15 cellular contexts compared by ENCODE assay signal in the genomic region with DNA sequence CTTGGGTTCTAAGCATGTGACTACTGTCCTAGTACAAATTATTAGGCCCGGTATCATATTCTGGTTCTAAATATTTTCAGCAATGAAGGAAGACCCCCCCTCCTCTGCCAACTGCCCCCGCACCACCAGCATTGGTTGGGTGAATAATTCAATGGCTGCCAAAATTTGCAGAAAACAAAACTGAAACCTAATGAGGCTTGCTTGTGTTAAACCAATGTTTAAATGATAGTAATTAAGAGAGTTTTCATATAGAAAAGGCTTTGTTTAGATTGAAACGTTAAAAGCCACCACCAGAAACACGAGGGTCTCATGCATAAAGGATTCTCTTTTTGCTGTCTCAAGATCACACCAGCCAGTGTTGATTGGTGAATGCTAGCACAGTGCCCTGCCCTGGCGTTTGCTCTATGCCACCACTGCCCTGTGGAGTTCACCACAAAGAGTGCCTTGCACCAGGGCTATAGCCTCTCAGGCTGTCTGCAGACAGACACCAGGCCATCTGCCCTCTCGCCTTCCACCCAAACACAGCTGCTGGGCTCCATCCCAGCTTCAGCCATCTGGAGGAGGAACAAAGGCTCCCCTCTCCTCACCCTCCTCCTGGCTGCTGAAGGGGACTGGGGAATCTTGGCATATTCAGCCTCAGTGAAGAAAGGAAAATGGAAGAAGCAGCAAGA.
DNase-seq lines count a peak whose midpoint lies in the region; ATAC-seq lines count a peak whose summit lies in the region.
"Had no signal": no experiment of that assay in that cellular context is flagged by ENCODE, and none has a peak within 500 bp of the region (broad histone marks: within the 10 kb centered on the region; RNA-seq: fewer than 3 reads in every experiment).

No MANE protein-coding gene starts in this region.

- peaks cover 27% of the 10 kb centered on the region for H3K4me1 ChIP-seq in SJCRH30

- no peaks in the 10 kb centered on the region for H3K36me3 ChIP-seq in SJCRH30
- H3K36me3 ChIP-seq: ovary had no signal

- H3K4me3 ChIP-seq in SJCRH30, result no peak overlapping the region
- H3K4me3 ChIP-seq: ovary had no signal

- peak overlapping the region; percentile 45 for H3K27ac ChIP-seq in SJCRH30
- H3K27ac ChIP-seq: ovary had no signal

- H3K27me3 ChIP-seq in SJCRH30, result no peaks in the 10 kb centered on the region
- H3K27me3 ChIP-seq: ovary had no signal

- DNase-seq in stimulated activated naive CD8-positive, alpha-beta T cell treated with anti-CD3 and anti-CD28 coated beads, Interleukin-15, amount 100 ng/mL, for 72 hours, result no peak
- no peak for DNase-seq in stimulated activated naive CD8-positive, alpha-beta T cell treated with anti-CD3 and anti-CD28 coated beads, Interleukin-15, Interleukin-2, amounts not matched to agents 100 U/mL and 50 U/mL, for 24 hours
- DNase-seq in SJCRH30 (peak; percentile 79 to 88), hippocampal formation (lab: John Stamatoyannopoulos, UW) (peak; percentile 87 to 88), T-helper 1 cell (no peak)
- DNase-seq: activated naive CD4-positive, alpha-beta T cell treated with anti-CD3 and anti-CD28 coated beads for 36 hours; mammary epithelial cell; NCI-H2227 treated with DMSO at 0.1 percent for 48 hours; SIG-M5; stimulated activated CD8-positive, alpha-beta memory T cell treated with anti-CD3 and anti-CD28 coated beads, Interleukin-4, amount 100 ng/mL, for 48 hours had no signal

- peaks cover 14% of the 10 kb centered on the region for H3K27me3 Mint-ChIP-seq in stimulated activated naive CD8-positive, alpha-beta T cell treated with anti-CD3 and anti-CD28 coated beads, Interleukin-15, amount 100 ng/mL, for 72 hours

- no peaks in the 10 kb centered on the region for H3K9me3 Mint-ChIP-seq in stimulated activated naive CD8-positive, alpha-beta T cell treated with anti-CD3 and anti-CD28 coated beads, Interleukin-15, amount 100 ng/mL, for 72 hours
- H3K9me3 Mint-ChIP-seq: activated naive CD4-positive, alpha-beta T cell treated with anti-CD3 and anti-CD28 coated beads for 36 hours; central memory CD8-positive, alpha-beta T cell had no signal

- no peaks in the 10 kb centered on the region for H3K4me1 Mint-ChIP-seq in stimulated activated naive CD8-positive, alpha-beta T cell treated with anti-CD3 and anti-CD28 coated beads, Interleukin-15, amount 100 ng/mL, for 72 hours
- H3K4me1 Mint-ChIP-seq: central memory CD8-positive, alpha-beta T cell had no signal

- no peaks in the 10 kb centered on the region for H3K9me3 ChIP-seq in SJCRH30 (replicated peaks)
- H3K9me3 ChIP-seq: ovary had no signal

- no peak overlapping the region for H3K27ac Mint-ChIP-seq in stimulated activated naive CD8-positive, alpha-beta T cell treated with anti-CD3 and anti-CD28 coated beads, Interleukin-15, amount 100 ng/mL, for 72 hours
- H3K27ac Mint-ChIP-seq: activated naive CD4-positive, alpha-beta T cell treated with anti-CD3 and anti-CD28 coated beads for 36 hours had no signal

- peak; percentile 45 for ATAC-seq in stimulated activated naive CD8-positive, alpha-beta T cell treated with anti-CD3 and anti-CD28 coated beads, Interleukin-15, amount 100 ng/mL, for 72 hours
- no peak for ATAC-seq in stimulated activated naive CD8-positive, alpha-beta T cell treated with anti-CD3 and anti-CD28 coated beads, Interleukin-15, Interleukin-2, amounts not matched to agents 100 U/mL and 50 U/mL, for 24 hours
- ATAC-seq in HG03139 (IDR thresholded peaks at IDR 0.05; ENCODE audit: unreplicated experiment), result no peak
- ATAC-seq in HG03108 (IDR thresholded peaks at IDR 0.05; ENCODE audit: unreplicated experiment), result no peak
- no peak for ATAC-seq in HG03432 (IDR thresholded peaks at IDR 0.05; ENCODE audit: unreplicated experiment)

- H3K4me3 Mint-ChIP-seq in stimulated activated naive CD8-positive, alpha-beta T cell treated with anti-CD3 and anti-CD28 coated beads, Interleukin-15, amount 100 ng/mL, for 72 hours, result no peak overlapping the region
- H3K4me3 Mint-ChIP-seq: activated naive CD4-positive, alpha-beta T cell treated with anti-CD3 and anti-CD28 coated beads for 36 hours; central memory CD8-positive, alpha-beta T cell had no signal

Comparison
In these comparisons a context has a peak if more than half of its experiments do, and no peak if none do; other contexts are left out.
1. DNase-seq: peak in SJCRH30 (2 of 2) and hippocampal formation (2 of 2); none in stimulated activated naive CD8-positive, alpha-beta T cell treated with anti-CD3 and anti-CD28 coated beads, Interleukin-15, amount 100 ng/mL, for 72 hours (0 of 2), stimulated activated naive CD8-positive, alpha-beta T cell treated with anti-CD3 and anti-CD28 coated beads, Interleukin-15, Interleukin-2, amounts not matched to agents 100 U/mL and 50 U/mL, for 24 hours (single experiment) and T-helper 1 cell (0 of 5).